15 cellular contexts compared by ENCODE assay signal in the genomic region with DNA sequence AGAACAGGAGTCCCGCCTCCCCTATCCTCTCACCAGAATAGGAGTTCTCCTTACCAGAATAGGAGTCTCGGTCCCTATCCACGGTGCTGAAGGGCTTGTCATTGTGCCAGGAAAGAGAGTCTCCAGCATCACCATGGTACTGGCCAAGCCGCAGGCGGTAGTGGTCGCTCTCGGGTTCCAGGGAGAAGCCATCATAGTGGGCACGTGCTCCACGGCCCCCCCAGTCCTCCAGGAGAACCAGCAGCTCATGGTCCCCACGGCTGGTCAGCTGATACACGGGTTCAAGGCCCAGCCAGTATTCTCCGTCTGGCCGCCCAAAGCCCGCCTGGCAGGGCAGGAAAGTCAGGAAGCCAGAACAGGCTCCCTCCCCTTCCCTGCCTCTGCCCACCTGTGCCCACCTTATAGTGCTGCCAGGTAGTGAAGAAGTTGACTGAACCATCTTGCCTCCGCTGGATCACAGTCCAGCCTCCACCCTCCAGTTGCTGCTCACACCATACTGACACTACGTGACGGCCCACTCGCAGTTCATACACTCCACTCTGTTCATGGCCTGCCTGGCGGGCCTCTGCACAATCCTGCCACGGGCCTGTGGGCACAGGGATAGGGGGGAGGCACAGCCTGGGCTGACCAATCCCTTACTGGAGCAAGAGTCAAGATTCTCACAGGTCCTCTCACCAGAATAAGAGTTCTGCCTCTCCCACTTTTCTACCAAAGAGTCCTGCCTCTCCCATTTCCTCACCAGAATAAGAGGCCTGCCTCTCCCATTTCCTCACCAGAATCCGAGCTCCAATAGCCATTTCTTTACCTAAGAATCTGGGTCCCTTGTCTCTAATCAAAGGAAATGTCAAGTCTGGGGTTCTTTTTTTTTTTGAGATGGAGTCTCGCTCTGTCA. TPM values are rescaled to one million over a fixed set of nuclear protein-coding genes. Genes with fewer than 3 reads are reported as not detected.
DNase-seq lines count a peak whose midpoint lies in the region; ATAC-seq, FAIRE-seq and TF ChIP-seq lines count a peak whose summit lies in the region.
"Had no signal": no experiment of that assay in that cellular context is flagged by ENCODE, and none has a peak within 500 bp of the region (broad histone marks: within the 10 kb centered on the region; RNA-seq: fewer than 3 reads in every experiment).

No MANE protein-coding gene starts in this region.

- H3K27me3 Mint-ChIP-seq in naive thymus-derived CD8-positive, alpha-beta T cell, result no peaks in the 10 kb centered on the region
- H3K27me3 Mint-ChIP-seq: activated CD4-positive, alpha-beta memory T cell treated with anti-CD3 and anti-CD28 coated beads for 36 hours had no signal

- ATAC-seq in HCT116, result no peak
- ATAC-seq in K562, result no peak
- ATAC-seq in naive thymus-derived CD8-positive, alpha-beta T cell, result no peak
- ATAC-seq in activated CD4-positive, CD25-positive, alpha-beta regulatory T cell treated with anti-CD3 and anti-CD28 coated beads, Interleukin-2, amount 50 U/mL, for 24 hours, result no peak
- no peak for ATAC-seq in GM21717 (IDR thresholded peaks at IDR 0.05; ENCODE audit: unreplicated experiment)
- ATAC-seq: sciatic nerve had no signal

- H3K79me2 ChIP-seq in HCT116 (ENCODE audit: insufficient read depth, low read length) (no peaks in the 10 kb centered on the region), K562 (ENCODE audit: control insufficient read depth, insufficient read depth, low read length) (no peaks in the 10 kb centered on the region)

- no peaks in the 10 kb centered on the region for H3K9me3 Mint-ChIP-seq in naive thymus-derived CD8-positive, alpha-beta T cell
- H3K9me3 Mint-ChIP-seq: activated CD4-positive, alpha-beta memory T cell treated with anti-CD3 and anti-CD28 coated beads for 36 hours had no signal

- H3K27ac ChIP-seq in HCT116 (ENCODE audit: low read depth, low read length), result no peak overlapping the region
- H3K27ac ChIP-seq in K562 (ENCODE audit: extremely low read depth, low read depth, low read length), result no peak overlapping the region
- H3K27ac ChIP-seq: thoracic aorta had no signal

- H3K9me3 ChIP-seq in HCT116 (ENCODE audit: control insufficient read depth in 1 of 2, insufficient read depth in 1 of 2, low read depth in 1 of 2, low read length in 2 of 2) (no peaks in the 10 kb centered on the region), K562 (replicated peaks; ENCODE audit: control insufficient read depth, insufficient read depth, low read depth, low read length) (no peaks in the 10 kb centered on the region)
- H3K9me3 ChIP-seq: BLaER1 treated with 17β-estradiol and CSF1 and Interleukin-3, amounts not matched to agents 10 nM and 100 nM; thoracic aorta had no signal

- H3K27ac Mint-ChIP-seq in naive thymus-derived CD8-positive, alpha-beta T cell, result peak overlapping the region in 6 of 10 donors; percentile 34 to 80 (median 50)
- H3K27ac Mint-ChIP-seq: H9, mesothelial cell of epicardium had no signal

- 70% methylated on average over 20 of the region's 22 CpGs for WGBS in K562 (ENCODE audit: insufficient coverage, low coverage, missing lambda C conversion rate)

- H2AFZ ChIP-seq in HCT116 (ENCODE audit: low read depth, low read length, poor library complexity, severe bottlenecking), result no peak overlapping the region
- H2AFZ ChIP-seq in K562 (ENCODE audit: low read depth, low read length), result no peak overlapping the region

- in situ Hi-C loops in K562 (cut with MboI), result no loop called here

- no peak for TF ChIP-seq RAD21 in HCT116 (IDR thresholded peaks at IDR 0.05; ENCODE audit: low read depth)
- no peak for TF ChIP-seq RAD21 in K562 (CRISPR knock-in tag; conservative IDR thresholded peaks at IDR 0.05 in 1 of 2, IDR thresholded peaks at IDR 0.05 in 1 of 2)

- H3K4me1 ChIP-seq in HCT116 (ENCODE audit: control insufficient read depth in 1 of 2, insufficient read depth in 2 of 2, low read length in 2 of 2) (peaks cover 11 to 14% of the 10 kb centered on the region in 2 experiments), K562 (replicated peaks in 1 of 2; ENCODE audit: control insufficient read depth in 2 of 2, insufficient read depth in 2 of 2, low read length in 2 of 2) (peaks cover 24 to 46% of the 10 kb centered on the region in 2 experiments)

- POLR2A ChIA-PET in HCT116 (lab: Charles Lee) (no interaction called here), K562 (lab: Yijun Ruan, JAX) (interaction anchor here (0.7 kb wide), 1 partner anchor 11 kb away, joined by 3 read pairs; no protein-coding TSS in a partner anchor)
- POLR2A ChIA-PET in naive thymus-derived CD8-positive, alpha-beta T cell (lab: Charles Lee), result interaction anchor here (0.6 kb wide), 1 partner anchor 154 kb away, joined by 5 read pairs; no protein-coding TSS in a partner anchor

- H3K9ac ChIP-seq in HCT116 (ENCODE audit: low read length), result no peak overlapping the region
- H3K9ac ChIP-seq in K562 (ENCODE audit: insufficient read depth in 1 of 2, low read depth in 2 of 2, low read length in 2 of 2), result no peak overlapping the region; a peak in 1 of 4 replicates
- H3K9ac ChIP-seq: BLaER1 treated with 17β-estradiol and CSF1 and Interleukin-3, amounts not matched to agents 10 nM and 100 nM had no signal

- TF ChIP-seq EP300 in K562 (IDR thresholded peaks at IDR 0.05; ENCODE audit: low read length), result no peak

- no peak for TF ChIP-seq POLR2A in HCT116 (IDR thresholded peaks at IDR 0.05; ENCODE audit: borderline replicate concordance, extremely low read depth, insufficient read depth, insufficient read length)
- TF ChIP-seq POLR2A in K562 (conservative IDR thresholded peaks at IDR 0.05), result no peak

- peaks cover 14 to 26% (median 18%) of the 10 kb centered on the region in 4 donors for H3K4me1 Mint-ChIP-seq in naive thymus-derived CD8-positive, alpha-beta T cell
- H3K4me1 Mint-ChIP-seq: H9, mesothelial cell of epicardium had no signal

- intact Hi-C loops in HCT116 (cut with micrococcal nuclease) (no loop called here), K562 (cut with micrococcal nuclease) (no loop called here)

- DNase-seq in ELR (ENCODE audit: low read depth), result peak; percentile 16
- no peak for DNase-seq in HCT116 (ENCODE audit: low read depth, low spot score)
- DNase-seq in K562 (ENCODE audit: extremely low read depth in 1 of 4, low spot score in 3 of 4), result peak in 3 of 4 experiments; percentile 27 to 52 (median 48)
- no peak for DNase-seq in naive thymus-derived CD8-positive, alpha-beta T cell
- DNase-seq in NK-92 treated with Interleukin-12 subunit alpha and Interleukin-12 subunit beta, amount 100 ng/mL, for 24 hours (lab: John Stamatoyannopoulos, UW), result no peak
- DNase-seq: activated CD4-positive, alpha-beta memory T cell treated with anti-CD3 and anti-CD28 coated beads for 36 hours; anterior cingulate cortex; H9; islet precursor cell had no signal

- H3K4me2 ChIP-seq in HCT116 (ENCODE audit: low read length) (no peak overlapping the region), K562 (ENCODE audit: insufficient read depth, low read length) (no peak overlapping the region)

- no peaks in the 10 kb centered on the region for H3K9me2 ChIP-seq in HCT116 (ENCODE audit: insufficient read depth)

- no peaks in the 10 kb centered on the region for H3K9me1 ChIP-seq in K562 (ENCODE audit: control insufficient read depth, insufficient read depth, low read length)

- H3K27me3 ChIP-seq in HCT116 (ENCODE audit: insufficient read depth, low read length) (no peaks in the 10 kb centered on the region), K562 (ENCODE audit: control insufficient read depth in 2 of 2, insufficient read depth in 2 of 2, low read length in 2 of 2) (no peaks in the 10 kb centered on the region)
- H3K27me3 ChIP-seq: BLaER1 treated with 17β-estradiol and CSF1 and Interleukin-3, amounts not matched to agents 10 nM and 100 nM had no signal

- FAIRE-seq in K562 (lab: Jason Lieb, UNC), result no peak

- CTCF ChIA-PET in HCT116 (lab: Charles Lee), result no interaction called here
- CTCF ChIA-PET in K562 (lab: Yijun Ruan, JAX; ENCODE audit: low intra/inter-chr PET ratio), result interaction anchor here (0.6 kb wide), 1 partner anchor 165 kb away, joined by 3 read pairs; no protein-coding TSS in a partner anchor

- H3K36me3 Mint-ChIP-seq in naive thymus-derived CD8-positive, alpha-beta T cell, result peaks cover 5 to 32% (median 9%) of the 10 kb centered on the region in 3 donors

- H3K4me3 Mint-ChIP-seq in naive thymus-derived CD8-positive, alpha-beta T cell, result no peak overlapping the region
- H3K4me3 Mint-ChIP-seq: activated CD4-positive, alpha-beta memory T cell treated with anti-CD3 and anti-CD28 coated beads for 36 hours; H9; mesothelial cell of epicardium had no signal

- no peaks in the 10 kb centered on the region for H4K20me1 ChIP-seq in HCT116 (ENCODE audit: insufficient read depth)
- peaks cover 3% of the 10 kb centered on the region; the same call in 1 of the 2 replicates for H4K20me1 ChIP-seq in K562 (replicated peaks; ENCODE audit: control insufficient read depth, insufficient read depth, low read length)

- BruUV-seq in HCT116 (replicated peaks; lab: Mats Ljungman, UMichigan) (no TSS peak), K562 (replicated peaks; lab: Mats Ljungman, UMichigan) (no TSS peak)

- no peak overlapping the region for H3K4me3 ChIP-seq in HCT116 (replicated peaks in 1 of 2; ENCODE audit: low read depth in 1 of 2, low read length in 2 of 2)
- no peak overlapping the region for H3K4me3 ChIP-seq in K562
- H3K4me3 ChIP-seq: BLaER1 treated with 17β-estradiol and CSF1 and Interleukin-3, amounts not matched to agents 10 nM and 100 nM; thoracic aorta had no signal

- no peaks in the 10 kb centered on the region for H3K36me3 ChIP-seq in HCT116 (ENCODE audit: control insufficient read depth in 1 of 2, insufficient read depth in 2 of 2, low read length in 2 of 2)
- H3K36me3 ChIP-seq in K562 (ENCODE audit: control insufficient read depth, insufficient read depth, low read length), result no peaks in the 10 kb centered on the region; the same call in 2 of the 3 replicates
- H3K36me3 ChIP-seq: thoracic aorta had no signal

- TF ChIP-seq CTCF in HCT116 (IDR thresholded peaks at IDR 0.05 in 2 of 3, conservative IDR thresholded peaks at IDR 0.05 in 1 of 3; ENCODE audit: borderline replicate concordance in 1 of 3, insufficient read depth in 1 of 3, low read depth in 2 of 3, low read length in 2 of 3), result no peak
- TF ChIP-seq CTCF in K562 (IDR thresholded peaks at IDR 0.05 in 2 of 3, conservative IDR thresholded peaks at IDR 0.05 in 1 of 3; ENCODE audit: insufficient read depth in 2 of 3, low read depth in 1 of 3, low read length in 3 of 3), result no peak

- RAD21 ChIA-PET in HCT116 (lab: Charles Lee; ENCODE audit: low non-redundant PET in 1 of 2, low total read pairs in 2 of 2, uncharacterized antibody in 2 of 2, unreplicated experiment in 2 of 2), result no interaction called here

RNA-seq across cellular contexts. Expression of a gene that starts 7.4 kb away (rescaled TPM):
- total RNA-seq in HCT116 (2021; ENCODE audit: unreplicated experiment) (18.5 TPM), K562 (2014; rRNA removed) (13.0 and 16.6 TPM in 2 replicates), K562 (2014; rRNA removed; fragmentation: Illumina TruSeq; extraction: Trizol) (5.8 and 6.4 TPM in 2 replicates), K562 (2015; rRNA removed; fragmentation: Illumina TruSeq; extraction: Trizol) (6.8 and 7.5 TPM in 2 replicates), K562 (2021) (15.1 and 16.4 TPM in 2 replicates)
- polyA plus RNA-seq in HCT116 (2012), result 13.9 and 14.8 TPM in 2 replicates
- total RNA-seq in K562 (2011; cell fraction: chromatin; rRNA removed; ENCODE audit: low replicate concordance), result 31.5 and 78.2 TPM in 2 replicates
- 47.9 and 51.2 TPM in 2 replicates for total RNA-seq in K562 (2011; cell fraction: nucleolus; rRNA removed)
- 41.4 and 44.2 TPM in 2 replicates for total RNA-seq in K562 (2011; cell fraction: nucleoplasm; rRNA removed)
- polyA plus RNA-seq in K562 (2011; rRNA removed) (10.5 and 13.7 TPM in 2 replicates), K562 (2014; fragmentation: Illumina TruSeq; extraction: Trizol) (14.1 and 16.8 TPM in 2 replicates), K562 (2014; fragmentation: Nextera tagmentation; extraction: Ambion mirVana) (1 to 10 TPM; 1.5 to 2.6 TPM), K562 (2014; rRNA removed) (22.6 and 25.7 TPM in 2 replicates)
- polyA plus RNA-seq in K562 (2011; cell fraction: cytosol; rRNA removed), result 9.5 and 19.0 TPM in 2 replicates
- 60.4 and 126 TPM in 2 replicates for polyA plus RNA-seq in K562 (2011; cell fraction: nucleus; rRNA removed)
- polyA plus RNA-seq in K562 (2012), result 13.8 and 24.0 TPM in 2 replicates
- polyA minus RNA-seq in K562 (2011; rRNA and poly(A)+ RNA removed), result 3.4 and 7.6 TPM in 2 replicates
- polyA minus RNA-seq in K562 (2011; cell fraction: cytosol; rRNA and poly(A)+ RNA removed), result 3.1 and 3.3 TPM in 2 replicates
- polyA minus RNA-seq in K562 (2011; cell fraction: nucleus; rRNA and poly(A)+ RNA removed), result 10.0 and 21.1 TPM in 2 replicates
- total RNA-seq in naive thymus-derived CD8-positive, alpha-beta T cell, result 100 to 1,000 TPM; 109 to 113 TPM
- 10 to 100 TPM; 32.0 to 51.3 (median 34.6) TPM for polyA plus RNA-seq in naive thymus-derived CD8-positive, alpha-beta T cell

RNA-seq across cellular contexts. Expression of a gene that starts 8.9 kb away (rescaled TPM):
- total RNA-seq in HCT116 (2021; ENCODE audit: unreplicated experiment), result not detected
- polyA plus RNA-seq in HCT116 (2012), result 0.12 and 0.14 TPM in 2 replicates
- 0.81 and 2.5 TPM in 2 replicates for total RNA-seq in K562 (2011; cell fraction: chromatin; rRNA removed; ENCODE audit: low replicate concordance)
- 1.8 and 3.0 TPM in 2 replicates for total RNA-seq in K562 (2011; cell fraction: nucleolus; rRNA removed)
- total RNA-seq in K562 (2011; cell fraction: nucleoplasm; rRNA removed), result 1.6 and 2.9 TPM in 2 replicates
- 0.86 and 2.1 TPM in 2 replicates for total RNA-seq in K562 (2014; rRNA removed)
- 0.38 and 0.58 TPM in 2 replicates for total RNA-seq in K562 (2014; rRNA removed; fragmentation: Illumina TruSeq; extraction: Trizol)
- 0.23 and 0.36 TPM in 2 replicates for total RNA-seq in K562 (2015; rRNA removed; fragmentation: Illumina TruSeq; extraction: Trizol)
- total RNA-seq in K562 (2021), result 0.42 and 0.58 TPM in 2 replicates
- 0.54 and 0.83 TPM in 2 replicates for polyA plus RNA-seq in K562 (2011; rRNA removed)
- polyA plus RNA-seq in K562 (2011; cell fraction: cytosol; rRNA removed), result 0.66 and 1.6 TPM in 2 replicates
- 1.4 and 4.2 TPM in 2 replicates for polyA plus RNA-seq in K562 (2011; cell fraction: nucleus; rRNA removed)
- polyA plus RNA-seq in K562 (2012), result 0.51 and 0.70 TPM in 2 replicates
- polyA plus RNA-seq in K562 (2014; fragmentation: Illumina TruSeq; extraction: Trizol), result 0.22 and 0.43 TPM in 2 replicates
- not detected for polyA plus RNA-seq in K562 (2014; fragmentation: Nextera tagmentation; extraction: Ambion mirVana)
- polyA plus RNA-seq in K562 (2014; rRNA removed), result 0.31 and 0.97 TPM in 2 replicates
- polyA minus RNA-seq in K562 (2011; rRNA and poly(A)+ RNA removed), result 0.09 and 0.21 TPM in 2 replicates
- 1.4 TPM in 1 of 2 replicates, not detected in the other for polyA minus RNA-seq in K562 (2011; cell fraction: cytosol; rRNA and poly(A)+ RNA removed)
- 0.33 and 1.8 TPM in 2 replicates for polyA minus RNA-seq in K562 (2011; cell fraction: nucleus; rRNA and poly(A)+ RNA removed)
- 1 to 10 TPM; 1.3 to 1.8 TPM for total RNA-seq in naive thymus-derived CD8-positive, alpha-beta T cell
- polyA plus RNA-seq in naive thymus-derived CD8-positive, alpha-beta T cell, result under 1 TPM; 0.54 to 0.82 (median 0.65) TPM
- total RNA-seq: sciatic nerve, thoracic aorta had no signal

RNA-seq across cellular contexts. Expression of a gene that starts 12.6 kb away (rescaled TPM):
- total RNA-seq in HCT116 (2021; ENCODE audit: unreplicated experiment), result 101 TPM
- 49.1 and 49.4 TPM in 2 replicates for polyA plus RNA-seq in HCT116 (2012)
- total RNA-seq in K562 (2011; cell fraction: chromatin; rRNA removed; ENCODE audit: low replicate concordance), result 43.7 and 158 TPM in 2 replicates
- total RNA-seq in K562 (2011; cell fraction: nucleolus; rRNA removed), result 136 and 158 TPM in 2 replicates
- total RNA-seq in K562 (2011; cell fraction: nucleoplasm; rRNA removed), result 72.6 and 76.3 TPM in 2 replicates
- 111 and 141 TPM in 2 replicates for total RNA-seq in K562 (2014; rRNA removed)
- 21.1 and 29.3 TPM in 2 replicates for total RNA-seq in K562 (2014; rRNA removed; fragmentation: Illumina TruSeq; extraction: Trizol)
- total RNA-seq in K562 (2015; rRNA removed; fragmentation: Illumina TruSeq; extraction: Trizol), result 76.2 and 78.6 TPM in 2 replicates
- 113 and 122 TPM in 2 replicates for total RNA-seq in K562 (2021)
- polyA plus RNA-seq in K562 (2011; rRNA removed), result 43.2 and 54.4 TPM in 2 replicates
- 55.0 and 104 TPM in 2 replicates for polyA plus RNA-seq in K562 (2011; cell fraction: cytosol; rRNA removed)
- 120 and 211 TPM in 2 replicates for polyA plus RNA-seq in K562 (2011; cell fraction: nucleus; rRNA removed)
- 52.6 and 75.7 TPM in 2 replicates for polyA plus RNA-seq in K562 (2012)
- polyA plus RNA-seq in K562 (2014; fragmentation: Illumina TruSeq; extraction: Trizol), result 59.1 and 66.9 TPM in 2 replicates
- 1 to 10 TPM; 2.2 to 4.9 TPM for polyA plus RNA-seq in K562 (2014; fragmentation: Nextera tagmentation; extraction: Ambion mirVana)
- polyA plus RNA-seq in K562 (2014; rRNA removed), result 129 TPM in 2 replicates
- polyA minus RNA-seq in K562 (2011; rRNA and poly(A)+ RNA removed), result 26.1 and 49.0 TPM in 2 replicates
- 66.1 and 69.2 TPM in 2 replicates for polyA minus RNA-seq in K562 (2011; cell fraction: cytosol; rRNA and poly(A)+ RNA removed)
- polyA minus RNA-seq in K562 (2011; cell fraction: nucleus; rRNA and poly(A)+ RNA removed), result 65.4 and 68.5 TPM in 2 replicates
- 100 to 1,000 TPM; 109 to 122 TPM for total RNA-seq in naive thymus-derived CD8-positive, alpha-beta T cell
- polyA plus RNA-seq in naive thymus-derived CD8-positive, alpha-beta T cell, result 10 to 100 TPM; 15.7 to 42.7 (median 25.8) TPM

RNA-seq across cellular contexts. Expression of a gene that starts 18.0 kb away (rescaled TPM):
- 43.8 TPM for total RNA-seq in HCT116 (2021; ENCODE audit: unreplicated experiment)
- polyA plus RNA-seq in HCT116 (2012), result 24.1 and 29.2 TPM in 2 replicates
- 7.8 and 42.3 TPM in 2 replicates for total RNA-seq in K562 (2011; cell fraction: chromatin; rRNA removed; ENCODE audit: low replicate concordance)
- total RNA-seq in K562 (2011; cell fraction: nucleolus; rRNA removed), result 18.0 and 23.8 TPM in 2 replicates
- 12.8 and 19.6 TPM in 2 replicates for total RNA-seq in K562 (2011; cell fraction: nucleoplasm; rRNA removed)
- 1.5 and 3.2 TPM in 2 replicates for total RNA-seq in K562 (2014; rRNA removed)
- 1.4 and 1.5 TPM in 2 replicates for total RNA-seq in K562 (2014; rRNA removed; fragmentation: Illumina TruSeq; extraction: Trizol)
- 4.6 TPM in 2 replicates for total RNA-seq in K562 (2015; rRNA removed; fragmentation: Illumina TruSeq; extraction: Trizol)
- 10.1 and 10.2 TPM in 2 replicates for total RNA-seq in K562 (2021)
- 2.4 and 6.5 TPM in 2 replicates for polyA plus RNA-seq in K562 (2011; rRNA removed)
- polyA plus RNA-seq in K562 (2011; cell fraction: cytosol; rRNA removed), result 5.8 and 7.6 TPM in 2 replicates
- 9.8 and 12.6 TPM in 2 replicates for polyA plus RNA-seq in K562 (2011; cell fraction: nucleus; rRNA removed)
- 6.2 and 11.6 TPM in 2 replicates for polyA plus RNA-seq in K562 (2012)
- 1.5 and 2.1 TPM in 2 replicates for polyA plus RNA-seq in K562 (2014; fragmentation: Illumina TruSeq; extraction: Trizol)
- polyA plus RNA-seq in K562 (2014; fragmentation: Nextera tagmentation; extraction: Ambion mirVana), result under 1 TPM; 0.03 to 0.07 TPM
- polyA plus RNA-seq in K562 (2014; rRNA removed), result 4.5 and 5.9 TPM in 2 replicates
- 1.5 and 1.9 TPM in 2 replicates for polyA minus RNA-seq in K562 (2011; rRNA and poly(A)+ RNA removed)
- 2.6 and 7.6 TPM in 2 replicates for polyA minus RNA-seq in K562 (2011; cell fraction: cytosol; rRNA and poly(A)+ RNA removed)
- 3.8 and 4.9 TPM in 2 replicates for polyA minus RNA-seq in K562 (2011; cell fraction: nucleus; rRNA and poly(A)+ RNA removed)
- total RNA-seq in naive thymus-derived CD8-positive, alpha-beta T cell, result 10 to 100 TPM; 61.4 to 68.0 TPM
- polyA plus RNA-seq in naive thymus-derived CD8-positive, alpha-beta T cell, result 1 to 10 TPM; 2.2 to 4.2 (median 2.9) TPM

RNA-seq across cellular contexts. Expression of a gene that starts 26.2 kb away (rescaled TPM):
- 254 TPM for total RNA-seq in HCT116 (2021; ENCODE audit: unreplicated experiment)
- 241 and 250 TPM in 2 replicates for polyA plus RNA-seq in HCT116 (2012)
- total RNA-seq in K562 (2011; cell fraction: chromatin; rRNA removed; ENCODE audit: low replicate concordance), result 149 and 492 TPM in 2 replicates
- total RNA-seq in K562 (2011; cell fraction: nucleolus; rRNA removed), result 401 and 445 TPM in 2 replicates
- total RNA-seq in K562 (2011; cell fraction: nucleoplasm; rRNA removed), result 251 and 254 TPM in 2 replicates
- 496 and 567 TPM in 2 replicates for total RNA-seq in K562 (2014; rRNA removed)
- total RNA-seq in K562 (2014; rRNA removed; fragmentation: Illumina TruSeq; extraction: Trizol), result 180 and 183 TPM in 2 replicates
- 303 and 312 TPM in 2 replicates for total RNA-seq in K562 (2015; rRNA removed; fragmentation: Illumina TruSeq; extraction: Trizol)
- 388 and 395 TPM in 2 replicates for total RNA-seq in K562 (2021)
- polyA plus RNA-seq in K562 (2011; rRNA removed), result 119 and 135 TPM in 2 replicates
- 195 and 287 TPM in 2 replicates for polyA plus RNA-seq in K562 (2011; cell fraction: cytosol; rRNA removed)
- polyA plus RNA-seq in K562 (2011; cell fraction: nucleus; rRNA removed), result 588 and 868 TPM in 2 replicates
- 313 and 327 TPM in 2 replicates for polyA plus RNA-seq in K562 (2012)
- polyA plus RNA-seq in K562 (2014; fragmentation: Illumina TruSeq; extraction: Trizol), result 338 and 435 TPM in 2 replicates
- polyA plus RNA-seq in K562 (2014; fragmentation: Nextera tagmentation; extraction: Ambion mirVana), result 10 to 100 TPM; 35.3 to 53.8 TPM
- 299 and 361 TPM in 2 replicates for polyA plus RNA-seq in K562 (2014; rRNA removed)
- 37.8 and 59.9 TPM in 2 replicates for polyA minus RNA-seq in K562 (2011; rRNA and poly(A)+ RNA removed)
- 98.8 and 105 TPM in 2 replicates for polyA minus RNA-seq in K562 (2011; cell fraction: cytosol; rRNA and poly(A)+ RNA removed)
- polyA minus RNA-seq in K562 (2011; cell fraction: nucleus; rRNA and poly(A)+ RNA removed), result 95.6 and 97.2 TPM in 2 replicates
- 100 to 1,000 TPM; 363 to 378 TPM for total RNA-seq in naive thymus-derived CD8-positive, alpha-beta T cell
- polyA plus RNA-seq in naive thymus-derived CD8-positive, alpha-beta T cell, result 100 to 1,000 TPM; 226 to 282 (median 269) TPM

Comparison
In these comparisons a context has a peak if more than half of its experiments do, and no peak if none do; other contexts are left out.
1. DNase-seq: peak in ELR (single experiment) and K562 (3 of 4); none in HCT116 (single experiment), naive thymus-derived CD8-positive, alpha-beta T cell (0 of 10) and NK-92 treated with Interleukin-12 subunit alpha and Interleukin-12 subunit beta, amount 100 ng/mL, for 24 hours (single experiment).